20 cellular contexts compared by ENCODE assay signal in genomic region chr2:656676-657075, GRCh38. TPM values are rescaled to one million over a fixed set of nuclear protein-coding genes. Genes with fewer than 3 reads are reported as not detected.
DNase-seq lines count a peak whose midpoint lies in the region; ATAC-seq and TF ChIP-seq lines count a peak whose summit lies in the region.
"Had no signal": no experiment of that assay in that cellular context is flagged by ENCODE, and none has a peak within 500 bp of the region (broad histone marks: within the 10 kb centered on the region; RNA-seq: fewer than 3 reads in every experiment).

No MANE protein-coding gene starts in this region.

- POLR2A ChIA-PET in activated CD8-positive, alpha-beta T cell treated with anti-CD3 and anti-CD28 coated beads for 36 hours (lab: Charles Lee): no interaction called here

- H3K4me3 Mint-ChIP-seq in activated T-cell treated with anti-CD3 and anti-CD28 coated beads, Interleukin-2, amount 50 U/mL, for 72 hours: no peak overlapping the region
- H3K4me3 Mint-ChIP-seq in activated T-cell treated with anti-CD3 and anti-CD28 coated beads, Interleukin-2, amount 50 U/mL, for 24 hours: no peak overlapping the region
- no peak overlapping the region for H3K4me3 Mint-ChIP-seq in activated CD8-positive, alpha-beta T cell treated with anti-CD3 and anti-CD28 coated beads for 36 hours
- H3K4me3 Mint-ChIP-seq in natural killer cell treated with Interleukin-12 subunit alpha and Interleukin-12 subunit beta and Interleukin-15 and Interleukin-18, amount 100 ng/mL, for 72 hours: peak overlapping the region; percentile 73
- H3K4me3 Mint-ChIP-seq: B cell; memory B cell; stimulated activated memory B cell treated with anti-CD40 and anti-IgM and Interleukin-4, amounts not matched to agents 10 μg/mL and 1 μg/mL and 100 μg/mL, for 72 hours had no signal

- H3K4me1 Mint-ChIP-seq in activated T-cell treated with anti-CD3 and anti-CD28 coated beads, Interleukin-2, amount 50 U/mL, for 72 hours (ENCODE audit: low read depth): peaks cover 28% of the 10 kb centered on the region
- peaks cover 37% of the 10 kb centered on the region for H3K4me1 Mint-ChIP-seq in activated T-cell treated with anti-CD3 and anti-CD28 coated beads, Interleukin-2, amount 50 U/mL, for 24 hours (ENCODE audit: low read depth)
- H3K4me1 Mint-ChIP-seq in activated CD8-positive, alpha-beta T cell treated with anti-CD3 and anti-CD28 coated beads for 36 hours (ENCODE audit: low read depth): peaks cover 37% of the 10 kb centered on the region
- H3K4me1 Mint-ChIP-seq in natural killer cell treated with Interleukin-12 subunit alpha and Interleukin-12 subunit beta and Interleukin-15 and Interleukin-18, amount 100 ng/mL, for 72 hours (ENCODE audit: low read depth in 2 of 2): peaks cover 33 to 43% of the 10 kb centered on the region in 2 donors

- intact Hi-C loops in activated CD8-positive, alpha-beta T cell treated with anti-CD3 and anti-CD28 coated beads for 36 hours (cut with micrococcal nuclease): no loop called here

- H3K36me3 Mint-ChIP-seq in activated T-cell treated with anti-CD3 and anti-CD28 coated beads, Interleukin-2, amount 50 U/mL, for 72 hours (ENCODE audit: insufficient read depth in 2 of 2): no peaks in the 10 kb centered on the region
- H3K36me3 Mint-ChIP-seq in activated T-cell treated with anti-CD3 and anti-CD28 coated beads, Interleukin-2, amount 50 U/mL, for 24 hours (ENCODE audit: low read depth): no peaks in the 10 kb centered on the region
- H3K36me3 Mint-ChIP-seq in activated CD8-positive, alpha-beta T cell treated with anti-CD3 and anti-CD28 coated beads for 36 hours (ENCODE audit: low read depth): no peaks in the 10 kb centered on the region
- no peaks in the 10 kb centered on the region for H3K36me3 Mint-ChIP-seq in natural killer cell treated with Interleukin-12 subunit alpha and Interleukin-12 subunit beta and Interleukin-15 and Interleukin-18, amount 100 ng/mL, for 72 hours
- H3K36me3 Mint-ChIP-seq: memory B cell; stimulated activated memory B cell treated with anti-CD40 and anti-IgM and Interleukin-4, amounts not matched to agents 10 μg/mL and 1 μg/mL and 100 μg/mL, for 72 hours had no signal

- no peak for ATAC-seq in activated T-cell treated with anti-CD3 and anti-CD28 coated beads, Interleukin-2, amount 50 U/mL, for 72 hours (replicated peaks in 1 of 2)
- peak; percentile 47 for ATAC-seq in activated CD8-positive, alpha-beta T cell treated with anti-CD3 and anti-CD28 coated beads for 36 hours
- ATAC-seq in natural killer cell treated with Interleukin-12 subunit alpha and Interleukin-12 subunit beta and Interleukin-15 and Interleukin-18, amount 100 ng/mL, for 72 hours: no peak
- ATAC-seq in HG03457 (IDR thresholded peaks at IDR 0.05; ENCODE audit: unreplicated experiment) (no peak), HG03139 (IDR thresholded peaks at IDR 0.05; ENCODE audit: unreplicated experiment) (no peak)
- ATAC-seq: left colon; stimulated activated memory B cell treated with anti-CD40 and anti-IgM and Interleukin-4, amounts not matched to agents 10 μg/mL and 1 μg/mL and 100 μg/mL, for 72 hours had no signal

- no peaks in the 10 kb centered on the region for H3K27me3 Mint-ChIP-seq in activated T-cell treated with anti-CD3 and anti-CD28 coated beads, Interleukin-2, amount 50 U/mL, for 72 hours (ENCODE audit: low read depth)
- peaks cover 3% of the 10 kb centered on the region for H3K27me3 Mint-ChIP-seq in activated T-cell treated with anti-CD3 and anti-CD28 coated beads, Interleukin-2, amount 50 U/mL, for 24 hours
- no peaks in the 10 kb centered on the region for H3K27me3 Mint-ChIP-seq in activated CD8-positive, alpha-beta T cell treated with anti-CD3 and anti-CD28 coated beads for 36 hours
- H3K27me3 Mint-ChIP-seq in natural killer cell treated with Interleukin-12 subunit alpha and Interleukin-12 subunit beta and Interleukin-15 and Interleukin-18, amount 100 ng/mL, for 72 hours: peaks cover 0 to 6% of the 10 kb centered on the region in 2 donors

- no peak for TF ChIP-seq CTCF in activated CD8-positive, alpha-beta T cell treated with anti-CD3 and anti-CD28 coated beads for 36 hours (IDR thresholded peaks at IDR 0.05)

- no peaks in the 10 kb centered on the region for H3K9me3 Mint-ChIP-seq in activated T-cell treated with anti-CD3 and anti-CD28 coated beads, Interleukin-2, amount 50 U/mL, for 72 hours
- H3K9me3 Mint-ChIP-seq in activated T-cell treated with anti-CD3 and anti-CD28 coated beads, Interleukin-2, amount 50 U/mL, for 24 hours: peaks cover 3% of the 10 kb centered on the region
- H3K9me3 Mint-ChIP-seq in activated CD8-positive, alpha-beta T cell treated with anti-CD3 and anti-CD28 coated beads for 36 hours: peaks cover 2% of the 10 kb centered on the region
- H3K9me3 Mint-ChIP-seq in natural killer cell treated with Interleukin-12 subunit alpha and Interleukin-12 subunit beta and Interleukin-15 and Interleukin-18, amount 100 ng/mL, for 72 hours: no peaks in the 10 kb centered on the region
- H3K9me3 Mint-ChIP-seq: memory B cell; stimulated activated memory B cell treated with anti-CD40 and anti-IgM and Interleukin-4, amounts not matched to agents 10 μg/mL and 1 μg/mL and 100 μg/mL, for 72 hours had no signal

- H3K27ac Mint-ChIP-seq in activated T-cell treated with anti-CD3 and anti-CD28 coated beads, Interleukin-2, amount 50 U/mL, for 72 hours: peak overlapping the region; percentile 57
- no peak overlapping the region for H3K27ac Mint-ChIP-seq in activated T-cell treated with anti-CD3 and anti-CD28 coated beads, Interleukin-2, amount 50 U/mL, for 24 hours
- H3K27ac Mint-ChIP-seq in activated CD8-positive, alpha-beta T cell treated with anti-CD3 and anti-CD28 coated beads for 36 hours: no peak overlapping the region
- H3K27ac Mint-ChIP-seq in natural killer cell treated with Interleukin-12 subunit alpha and Interleukin-12 subunit beta and Interleukin-15 and Interleukin-18, amount 100 ng/mL, for 72 hours: peak overlapping the region; percentile 66 to 74
- H3K27ac Mint-ChIP-seq: B cell; memory B cell; stimulated activated memory B cell treated with anti-CD40 and anti-IgM and Interleukin-4, amounts not matched to agents 10 μg/mL and 1 μg/mL and 100 μg/mL, for 72 hours had no signal

- CTCF ChIA-PET in activated CD8-positive, alpha-beta T cell treated with anti-CD3 and anti-CD28 coated beads for 36 hours (lab: Charles Lee): no interaction called here

- no peak for DNase-seq in activated T-cell treated with anti-CD3 and anti-CD28 coated beads, Interleukin-2, amount 50 U/mL, for 72 hours
- DNase-seq in activated T-cell treated with anti-CD3 and anti-CD28 coated beads, Interleukin-2, amount 50 U/mL, for 24 hours: no peak
- peak in 55 of 76 experiments; percentile 2 to 66 (median 28) for DNase-seq in HUDEP-2 (lab: John Stamatoyannopoulos, UW; ENCODE audit: unreplicated experiment in 76 of 76)
- no peak for DNase-seq in activated CD8-positive, alpha-beta T cell treated with anti-CD3 and anti-CD28 coated beads for 36 hours
- DNase-seq in natural killer cell treated with Interleukin-12 subunit alpha and Interleukin-12 subunit beta and Interleukin-15 and Interleukin-18, amount 100 ng/mL, for 72 hours (ENCODE audit: low spot score): no peak
- DNase-seq in DMS 273 treated with DMSO at 0.1 percent for 48 hours (lab: John Stamatoyannopoulos, UW): no peak
- DNase-seq: activated CD4-positive, CD25-positive, alpha-beta regulatory T cell; colonic mucosa; EL; esophagus squamous epithelium; HCEC 1CT; left colon; NCI-H2081; NCI-H345; occipital lobe had no signal

RNA-seq across cellular contexts. Expression of gene TMEM18, which starts 20.5 kb away (rescaled TPM):
- 10 to 100 TPM; 32.5 to 33.4 TPM for total RNA-seq in activated T-cell treated with anti-CD3 and anti-CD28 coated beads, Interleukin-2, amount 50 U/mL, for 72 hours
- total RNA-seq in activated CD8-positive, alpha-beta T cell treated with anti-CD3 and anti-CD28 coated beads for 36 hours: 10 to 100 TPM; 34.0 to 34.6 TPM
- total RNA-seq in natural killer cell treated with Interleukin-12 subunit alpha and Interleukin-12 subunit beta and Interleukin-15 and Interleukin-18, amount 100 ng/mL, for 72 hours: 10 to 100 TPM; 24.9 to 26.7 TPM

Comparison
In these comparisons a context has a peak if more than half of its experiments do, and no peak if none do; other contexts are left out.
1. H3K27ac Mint-ChIP-seq: peak in activated T-cell treated with anti-CD3 and anti-CD28 coated beads, Interleukin-2, amount 50 U/mL, for 72 hours (single experiment) and natural killer cell treated with Interleukin-12 subunit alpha and Interleukin-12 subunit beta and Interleukin-15 and Interleukin-18, amount 100 ng/mL, for 72 hours (2 of 2); none in activated T-cell treated with anti-CD3 and anti-CD28 coated beads, Interleukin-2, amount 50 U/mL, for 24 hours (single experiment) and activated CD8-positive, alpha-beta T cell treated with anti-CD3 and anti-CD28 coated beads for 36 hours (single experiment).
2. DNase-seq: peak in HUDEP-2 (55 of 76); none in activated T-cell treated with anti-CD3 and anti-CD28 coated beads, Interleukin-2, amount 50 U/mL, for 72 hours (0 of 2), activated T-cell treated with anti-CD3 and anti-CD28 coated beads, Interleukin-2, amount 50 U/mL, for 24 hours (single experiment), activated CD8-positive, alpha-beta T cell treated with anti-CD3 and anti-CD28 coated beads for 36 hours (single experiment), natural killer cell treated with Interleukin-12 subunit alpha and Interleukin-12 subunit beta and Interleukin-15 and Interleukin-18, amount 100 ng/mL, for 72 hours (single experiment) and DMS 273 treated with DMSO at 0.1 percent for 48 hours (single experiment).